In the genomic region with DNA sequence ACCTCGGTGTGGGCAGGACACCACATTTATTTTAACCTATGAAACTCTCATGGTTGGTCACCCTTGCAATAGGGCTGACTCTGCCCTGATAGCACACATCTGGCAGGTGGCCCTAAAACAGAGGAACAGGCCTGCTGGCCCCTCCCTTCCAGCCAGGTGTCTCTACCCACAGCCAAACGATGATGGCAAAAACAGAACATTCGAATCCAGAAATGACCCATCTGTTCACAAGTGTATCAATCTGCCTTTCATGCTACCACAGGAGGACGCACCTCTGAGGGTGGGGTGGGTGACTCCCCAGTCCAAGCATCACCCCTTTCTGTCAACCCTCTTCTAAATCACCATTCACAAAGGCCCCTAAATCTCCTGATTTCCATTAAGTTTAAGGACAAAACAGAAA, we compare ENCODE assay signal across 9 cellular contexts.
DNase-seq lines count a peak whose midpoint lies in the region; ATAC-seq and TF ChIP-seq lines count a peak whose summit lies in the region.
"Had no signal": no experiment of that assay in that cellular context is flagged by ENCODE, and none has a peak within 500 bp of the region (broad histone marks: within the 10 kb centered on the region; RNA-seq: fewer than 3 reads in every experiment).

No MANE protein-coding gene starts in this region.

- peak; percentile 42 for ATAC-seq in HG02588 (IDR thresholded peaks at IDR 0.05; ENCODE audit: unreplicated experiment)
- ATAC-seq: foreskin keratinocyte had no signal

- peak overlapping the region; percentile 65 to 95 (median 82) for H3K27ac ChIP-seq in spleen

- H3K4me1 ChIP-seq in spleen, result peaks cover 93 to 100% (median 100%) of the 10 kb centered on the region in 6 donors

- TF ChIP-seq POLR2A in spleen (IDR thresholded peaks at IDR 0.05), result no peak

- DNase-seq in activated CD4-positive, alpha-beta T cell treated with anti-CD3 and anti-CD28 coated beads for 48 hours, result peak; percentile 54
- no peak for DNase-seq in activated CD4-positive, alpha-beta T cell treated with anti-CD3 and anti-CD28 coated beads for 4 hours
- DNase-seq in RPMI8226 (peak; percentile 87), spleen (peak; percentile 87), NCI-H1694 treated with DMSO at 0.1 percent for 48 hours (lab: John Stamatoyannopoulos, UW) (no peak), epidermal melanocyte (ENCODE audit: insufficient read length, low spot score) (no peak), SIG-M5 treated with dmso at 0.1 percent for 504 hours (lab: John Stamatoyannopoulos, UW; ENCODE audit: unreplicated experiment) (no peak)
- DNase-seq: foreskin keratinocyte had no signal

- TF ChIP-seq CTCF in spleen (IDR thresholded peaks at IDR 0.05 in 8 of 11, conservative IDR thresholded peaks at IDR 0.05 in 3 of 11), result peak in 3 of 11 experiments; percentile 9 to 22 (median 17)

- H3K9me3 ChIP-seq in spleen, result no peaks in the 10 kb centered on the region

- peaks cover 0 to 99% (median 61%) of the 10 kb centered on the region in 6 donors for H3K36me3 ChIP-seq in spleen

- peak overlapping the region in 1 of 8 donors; percentile 30 for H3K4me3 ChIP-seq in spleen

- no peaks in the 10 kb centered on the region for H3K27me3 ChIP-seq in spleen (replicated peaks in 1 of 7)
- H3K27me3 ChIP-seq: foreskin keratinocyte had no signal

- intact Hi-C loops in spleen (cut with DNase I; ENCODE audit: low total_unique reads), result no loop called here

- WGBS in spleen, 5 donors, result 42 to 68% (median 59%) methylated on average over 4 of the region's 4 CpGs

Comparison
In these comparisons a context has a peak if more than half of its experiments do, and no peak if none do; other contexts are left out.
1. DNase-seq: peak in activated CD4-positive, alpha-beta T cell treated with anti-CD3 and anti-CD28 coated beads for 48 hours (single experiment), RPMI8226 (single experiment) and spleen (single experiment); none in activated CD4-positive, alpha-beta T cell treated with anti-CD3 and anti-CD28 coated beads for 4 hours (0 of 2), NCI-H1694 treated with DMSO at 0.1 percent for 48 hours (single experiment), epidermal melanocyte (single experiment) and SIG-M5 treated with dmso at 0.1 percent for 504 hours (single experiment).